18 cellular contexts compared by ENCODE assay signal in genomic region chr12:40616383-40616900, GRCh38.
"Had no signal": no experiment of that assay in that cellular context is flagged by ENCODE, and none has a peak within 500 bp of the region (broad histone marks: within the 10 kb centered on the region; RNA-seq: fewer than 3 reads in every experiment).

No MANE protein-coding gene starts in this region.

- H3K4me3 Mint-ChIP-seq: natural killer cell treated with Interleukin-12 subunit alpha and Interleukin-12 subunit beta and Interleukin-15 and Interleukin-18, amount 100 ng/mL, for 72 hours; stimulated activated memory B cell treated with anti-CD40 and anti-IgM and Interleukin-4, amounts not matched to agents 10 μg/mL and 1 μg/mL and 100 μg/mL, for 72 hours had no signal

- H3K9me3 Mint-ChIP-seq: stimulated activated memory B cell treated with anti-CD40 and anti-IgM and Interleukin-4, amounts not matched to agents 10 μg/mL and 1 μg/mL and 100 μg/mL, for 72 hours had no signal

- DNase-seq: activated CD4-positive, alpha-beta T cell treated with anti-CD3 and anti-CD28 coated beads for 1 hour; activated CD8-positive, alpha-beta memory T cell treated with anti-CD3 and anti-CD28 coated beads for 24 hours; activated CD8-positive, alpha-beta memory T cell treated with anti-CD3 and anti-CD28 coated beads, Interleukin-2, amount 50 U/mL, for 48 hours; activated gamma-delta T cell treated with Interleukin-2 at 50 U/mL for 16 hours; adrenal gland; cerebellar nuclear complex; cortex of kidney; left cardiac atrium; lower lobe of right lung; pancreas; sigmoid colon; spleen; stimulated activated CD4-positive, alpha-beta T cell treated with anti-CD3 and anti-CD28 coated beads, Interleukin-4, amount 100 ng/mL, for 4 hours; upper lobe of right lung; WERI-Rb-1 had no signal

- H3K4me1 Mint-ChIP-seq: stimulated activated memory B cell treated with anti-CD40 and anti-IgM and Interleukin-4, amounts not matched to agents 10 μg/mL and 1 μg/mL and 100 μg/mL, for 72 hours had no signal

- H3K27ac Mint-ChIP-seq: activated naive CD4-positive, alpha-beta T cell treated with anti-CD3 and anti-CD28 coated beads, Interleukin-2, amount 50 U/mL, for 72 hours; natural killer cell treated with Interleukin-12 subunit alpha and Interleukin-12 subunit beta and Interleukin-15 and Interleukin-18, amount 100 ng/mL, for 72 hours; stimulated activated memory B cell treated with anti-CD40 and anti-IgM and Interleukin-4, amounts not matched to agents 10 μg/mL and 1 μg/mL and 100 μg/mL, for 72 hours had no signal

- ATAC-seq: activated naive CD4-positive, alpha-beta T cell treated with anti-CD3 and anti-CD28 coated beads, Interleukin-2, amount 50 U/mL, for 72 hours; left cardiac atrium; lower lobe of right lung; natural killer cell treated with Interleukin-12 subunit alpha and Interleukin-12 subunit beta and Interleukin-15 and Interleukin-18, amount 100 ng/mL, for 72 hours; pancreas; stimulated activated memory B cell treated with anti-CD40 and anti-IgM and Interleukin-4, amounts not matched to agents 10 μg/mL and 1 μg/mL and 100 μg/mL, for 72 hours; upper lobe of right lung had no signal

- H3K36me3 Mint-ChIP-seq: activated naive CD4-positive, alpha-beta T cell treated with anti-CD3 and anti-CD28 coated beads, Interleukin-2, amount 50 U/mL, for 72 hours; stimulated activated memory B cell treated with anti-CD40 and anti-IgM and Interleukin-4, amounts not matched to agents 10 μg/mL and 1 μg/mL and 100 μg/mL, for 72 hours had no signal

- H3K27me3 Mint-ChIP-seq: natural killer cell treated with Interleukin-12 subunit alpha and Interleukin-12 subunit beta and Interleukin-15 and Interleukin-18, amount 100 ng/mL, for 72 hours; stimulated activated memory B cell treated with anti-CD40 and anti-IgM and Interleukin-4, amounts not matched to agents 10 μg/mL and 1 μg/mL and 100 μg/mL, for 72 hours had no signal
